ENCODE assay signal across 1 cellular context in genomic region chr13:98321356-98321755, GRCh38.
TF ChIP-seq lines count a peak whose summit lies in the region.

No MANE protein-coding gene starts in this region.

TF ChIP-seq in IMR-90, 13 proteins besides CTCF, POLR2A, EP300 and RAD21:
- TF ChIP-seq MAZ (IDR thresholded peaks at IDR 0.05; ENCODE audit: borderline replicate concordance, low read depth, low read length) = no peak
- TF ChIP-seq, protein P1, sequence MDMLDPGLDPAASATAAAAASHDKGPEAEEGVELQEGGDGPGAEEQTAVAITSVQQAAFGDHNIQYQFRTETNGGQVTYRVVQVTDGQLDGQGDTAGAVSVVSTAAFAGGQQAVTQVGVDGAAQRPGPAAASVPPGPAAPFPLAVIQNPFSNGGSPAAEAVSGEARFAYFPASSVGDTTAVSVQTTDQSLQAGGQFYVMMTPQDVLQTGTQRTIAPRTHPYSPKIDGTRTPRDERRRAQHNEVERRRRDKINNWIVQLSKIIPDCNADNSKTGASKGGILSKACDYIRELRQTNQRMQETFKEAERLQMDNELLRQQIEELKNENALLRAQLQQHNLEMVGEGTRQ (IDR thresholded peaks at IDR 0.05; ENCODE audit: low read depth, low read length) = no peak
- no peak for TF ChIP-seq FOS (IDR thresholded peaks at IDR 0.05; ENCODE audit: low read depth, low read length)
- TF ChIP-seq RCOR1 (IDR thresholded peaks at IDR 0.05; ENCODE audit: insufficient replicate concordance, low read length) = no peak
- no peak for TF ChIP-seq MXI1 (IDR thresholded peaks at IDR 0.05; ENCODE audit: borderline replicate concordance, low read depth, low read length)
- no peak for TF ChIP-seq MAFK (IDR thresholded peaks at IDR 0.05; ENCODE audit: low read depth, low read length)
- TF ChIP-seq RFX5 (IDR thresholded peaks at IDR 0.05; ENCODE audit: low read depth, low read length) = no peak
- TF ChIP-seq BHLHE40 (IDR thresholded peaks at IDR 0.05; ENCODE audit: low read depth, low read length) = no peak
TF ChIP-seq in IMR-90: peak in this region for 0.
